ENCODE assay signal across 8 cellular contexts in genomic region chr2:27322766-27323591, GRCh38. TPM values are rescaled to one million over a fixed set of nuclear protein-coding genes. Genes with fewer than 3 reads are reported as not detected.
DNase-seq lines count a peak whose midpoint lies in the region; ATAC-seq and TF ChIP-seq lines count a peak whose summit lies in the region.

Gene MPV17 (minus strand): TSS chr2:27323097. CDS start chr2:27322517, 580 bp downstream.

- peaks cover 20% of the 10 kb centered on the region for H3K4me1 Mint-ChIP-seq in activated T-cell treated with anti-CD3 and anti-CD28 coated beads, Interleukin-2, amount 50 U/mL, for 4 hours (ENCODE audit: low read depth)

- POLR2A ChIA-PET in Panc1 (lab: Charles Lee): interaction anchor here (0.6 to 1.0 kb wide), 2 partner anchors 13 to 31 kb away, joined by 3 to 6 read pairs; no protein-coding TSS in a partner anchor

- TSS peak; percentile 99 for BruUV-seq in Panc1 (replicated peaks; lab: Mats Ljungman, UMichigan)

- intact Hi-C loops in Panc1 (cut with micrococcal nuclease; ENCODE audit: unreplicated experiment): no loop called here

- H3K9me3 ChIP-seq in Panc1 (ENCODE audit: control insufficient read depth, insufficient read depth, low read depth, low read length): no peaks in the 10 kb centered on the region
- H3K9me3 ChIP-seq in muscle layer of colon (ENCODE audit: low read length): no peaks in the 10 kb centered on the region

- peaks cover 27% of the 10 kb centered on the region for H3K4me1 ChIP-seq in Panc1 (ENCODE audit: control insufficient read depth, insufficient read depth, low read length)
- peaks cover 21% of the 10 kb centered on the region for H3K4me1 ChIP-seq in muscle layer of colon (ENCODE audit: insufficient read depth, low read length)

- CTCF ChIA-PET in Panc1 (lab: Charles Lee): interaction anchor here (0.5 to 0.8 kb wide), 3 partner anchors 20 to 51 kb away, joined by 3 read pairs; no protein-coding TSS in a partner anchor

- H3K36me3 ChIP-seq in Panc1 (ENCODE audit: control insufficient read depth, insufficient read depth, low read length): peaks cover 9% of the 10 kb centered on the region; the same call in 1 of the 2 replicates
- H3K36me3 ChIP-seq in muscle layer of colon (ENCODE audit: insufficient read depth, low read length): peaks cover 22% of the 10 kb centered on the region

- peak; percentile 96 for DNase-seq in DMS53 (lab: John Stamatoyannopoulos, UW)
- peak; percentile 89 for DNase-seq in KBM-7
- peak; percentile 80 for DNase-seq in Panc1 (ENCODE audit: low read depth, low spot score)
- peak; percentile 80 for DNase-seq in activated T-cell treated with anti-CD3 and anti-CD28 coated beads, Interleukin-2, amount 50 U/mL, for 4 hours
- DNase-seq in stimulated activated CD8-positive, alpha-beta memory T cell treated with anti-CD3 and anti-CD28 coated beads, Interleukin-7, amount 100 ng/mL, for 1 hour (ENCODE audit: low read depth in 2 of 2): peak; percentile 67 to 77

- peak within 1 kb of the TSS; percentile 99 for H3K4me3 Mint-ChIP-seq in activated T-cell treated with anti-CD3 and anti-CD28 coated beads, Interleukin-2, amount 50 U/mL, for 4 hours

- H3K36me3 Mint-ChIP-seq in activated T-cell treated with anti-CD3 and anti-CD28 coated beads, Interleukin-2, amount 50 U/mL, for 4 hours (ENCODE audit: insufficient read depth): peaks cover 15% of the 10 kb centered on the region

- H3K9me3 Mint-ChIP-seq in activated T-cell treated with anti-CD3 and anti-CD28 coated beads, Interleukin-2, amount 50 U/mL, for 4 hours: no peaks in the 10 kb centered on the region

- H3K27me3 ChIP-seq in Panc1 (ENCODE audit: control insufficient read depth, insufficient read depth, low read length) (no peaks in the 10 kb centered on the region), muscle layer of colon (ENCODE audit: control insufficient read depth in 1 of 2, insufficient read depth in 2 of 2, low read length in 2 of 2) (no peaks in the 10 kb centered on the region)

- peak within 1 kb of the TSS; percentile 99 for H3K9ac ChIP-seq in muscle layer of colon (ENCODE audit: low read length)

- H3K4me3 ChIP-seq in Panc1 (ENCODE audit: low read depth in 2 of 2, low read length in 2 of 2): peak within 1 kb of the TSS; percentile 89 to 99
- H3K4me3 ChIP-seq in muscle layer of colon (ENCODE audit: low read depth in 1 of 2, low read length in 2 of 2): peak within 1 kb of the TSS; percentile 91 to 100

- ATAC-seq in GM21717 (IDR thresholded peaks at IDR 0.05; ENCODE audit: unreplicated experiment) (peak; percentile 91), Panc1 (peak; percentile 90), esophagus mucosa (peak; percentile 93)
- peak; percentile 99 for ATAC-seq in activated T-cell treated with anti-CD3 and anti-CD28 coated beads, Interleukin-2, amount 50 U/mL, for 4 hours

- peak within 1 kb of the TSS; percentile 100 for H3K27ac ChIP-seq in Panc1 (ENCODE audit: low read length)
- H3K27ac ChIP-seq in muscle layer of colon (ENCODE audit: low read depth, low read length): peak within 1 kb of the TSS; percentile 83

- in situ Hi-C loops in KBM-7 (cut with MboI; ENCODE audit: low pct_unique_long_range_greater_than_20kb, low sequenced_read_pairs) (no loop called here), Panc1 (cut with HindIII; ENCODE audit: low pct_unique_long_range_greater_than_20kb, low sequenced_read_pairs) (no loop called here)

- no peaks in the 10 kb centered on the region for H3K27me3 Mint-ChIP-seq in activated T-cell treated with anti-CD3 and anti-CD28 coated beads, Interleukin-2, amount 50 U/mL, for 4 hours (ENCODE audit: low read depth)

- no peak for TF ChIP-seq CTCF in Panc1 (IDR thresholded peaks at IDR 0.05)

RNA-seq across cellular contexts. Expression of gene MPV17, which starts in this region (rescaled TPM):
- total RNA-seq in Panc1 (2021; ENCODE audit: unreplicated experiment) (89.5 TPM), esophagus mucosa (42.7 TPM)
- polyA plus RNA-seq in Panc1 (2012; ENCODE audit: insufficient read length): 84.3 TPM
- total RNA-seq in activated T-cell treated with anti-CD3 and anti-CD28 coated beads, Interleukin-2, amount 50 U/mL, for 4 hours: 10 to 100 TPM; 84.6 to 89.4 (median 87.5) TPM

Comparison
In these comparisons a context has a peak if more than half of its experiments do, and no peak if none do; other contexts are left out.
1. Peak in every context shown above with its lines: DNase-seq, ATAC-seq, H3K4me3 ChIP-seq and H3K27ac ChIP-seq.